Comparison of ENCODE assay signal across 17 cellular contexts in genomic region chr2:50650398-50650810, GRCh38.
"Had no signal": no experiment of that assay in that cellular context is flagged by ENCODE, and none has a peak within 500 bp of the region (broad histone marks: within the 10 kb centered on the region; RNA-seq: fewer than 3 reads in every experiment).

No MANE protein-coding gene starts in this region.

- H3K4me3 ChIP-seq: esophagus squamous epithelium, heart left ventricle, left lung, thoracic aorta had no signal

- H3K27ac ChIP-seq: brain microvascular endothelial cell, heart left ventricle, left lung, parathyroid adenoma, thoracic aorta had no signal

- H3K4me1 ChIP-seq: heart left ventricle, left lung, parathyroid adenoma had no signal

- H3K9ac ChIP-seq: parathyroid adenoma had no signal

- H3K9me3 ChIP-seq: esophagus squamous epithelium, left lung, thoracic aorta had no signal

- FAIRE-seq: islet of Langerhans had no signal

- ATAC-seq: heart left ventricle; left lung; stimulated activated naive CD8-positive, alpha-beta T cell treated with anti-CD3 and anti-CD28 coated beads, Interleukin-15, amount 100 ng/mL, for 72 hours had no signal

- H3K4me1 Mint-ChIP-seq: activated CD4-positive, alpha-beta T cell treated with anti-CD3 and anti-CD28 coated beads, Interleukin-2, amount 10 ng/mL, durations not matched to agents 7 days and 5 days; activated naive CD4-positive, alpha-beta T cell treated with anti-CD3 and anti-CD28 coated beads, Interleukin-2, amount 10 ng/mL, durations not matched to agents 7 days and 5 days; endodermal cell; memory B cell; stimulated activated naive CD8-positive, alpha-beta T cell treated with anti-CD3 and anti-CD28 coated beads, Interleukin-15, amount 100 ng/mL, for 72 hours had no signal

- H3K4me3 Mint-ChIP-seq: activated CD4-positive, alpha-beta T cell treated with anti-CD3 and anti-CD28 coated beads, Interleukin-2, amount 10 ng/mL, durations not matched to agents 7 days and 5 days; activated naive CD4-positive, alpha-beta T cell treated with anti-CD3 and anti-CD28 coated beads, Interleukin-2, amount 10 ng/mL, durations not matched to agents 7 days and 5 days; endodermal cell; memory B cell; stimulated activated naive CD8-positive, alpha-beta T cell treated with anti-CD3 and anti-CD28 coated beads, Interleukin-15, amount 100 ng/mL, for 72 hours; T-helper 1 cell treated with Interleukin-12 subunit alpha and Interleukin-12 subunit beta and Interleukin-4 antibody, amounts not matched to agents 30 μg/mL and 1 μg/mL, for 36 hours had no signal

- H3K36me3 ChIP-seq: brain microvascular endothelial cell, esophagus squamous epithelium, heart left ventricle, left lung, thoracic aorta had no signal

- H3K27me3 Mint-ChIP-seq: activated CD4-positive, alpha-beta T cell treated with anti-CD3 and anti-CD28 coated beads, Interleukin-2, amount 10 ng/mL, durations not matched to agents 7 days and 5 days; activated naive CD4-positive, alpha-beta T cell treated with anti-CD3 and anti-CD28 coated beads, Interleukin-2, amount 10 ng/mL, durations not matched to agents 7 days and 5 days; memory B cell; stimulated activated naive CD8-positive, alpha-beta T cell treated with anti-CD3 and anti-CD28 coated beads, Interleukin-15, amount 100 ng/mL, for 72 hours had no signal

- DNase-seq: activated CD4-positive, alpha-beta T cell treated with anti-CD3 and anti-CD28 coated beads, Interleukin-2, amount 10 ng/mL, durations not matched to agents 7 days and 5 days; activated CD4-positive, CD25-positive, alpha-beta regulatory T cell; activated naive CD4-positive, alpha-beta T cell treated with anti-CD3 and anti-CD28 coated beads, Interleukin-2, amount 10 ng/mL, durations not matched to agents 7 days and 5 days; endodermal cell; esophagus squamous epithelium; heart left ventricle; left lung; retina; stimulated activated CD4-positive, alpha-beta T cell treated with anti-CD3 and anti-CD28 coated beads, Interleukin-4, amount 100 ng/mL, for 4 hours; stimulated activated naive CD8-positive, alpha-beta T cell treated with anti-CD3 and anti-CD28 coated beads, Interleukin-15, amount 100 ng/mL, for 72 hours had no signal

- H2AFZ ChIP-seq: parathyroid adenoma had no signal

- H3K79me2 ChIP-seq: parathyroid adenoma had no signal

- H3K36me3 Mint-ChIP-seq: activated naive CD4-positive, alpha-beta T cell treated with anti-CD3 and anti-CD28 coated beads, Interleukin-2, amount 10 ng/mL, durations not matched to agents 7 days and 5 days had no signal

- H3K27me3 ChIP-seq: brain microvascular endothelial cell, esophagus squamous epithelium, heart left ventricle, left lung had no signal

- H3K27ac Mint-ChIP-seq: activated CD4-positive, alpha-beta T cell treated with anti-CD3 and anti-CD28 coated beads, Interleukin-2, amount 10 ng/mL, durations not matched to agents 7 days and 5 days; activated naive CD4-positive, alpha-beta T cell treated with anti-CD3 and anti-CD28 coated beads, Interleukin-2, amount 10 ng/mL, durations not matched to agents 7 days and 5 days; activated T-helper 2 cell treated with anti-CD3 and anti-CD28 coated beads, Interferon-gamma antibody, Interleukin-2, Interleukin-4, amounts not matched to agents 10 μg/mL and 5 μg/mL and 100 μg/mL, durations not matched to agents 14 hours and 24 hours and 36 hours; endodermal cell; memory B cell; T-helper 1 cell treated with Interleukin-12 subunit alpha and Interleukin-12 subunit beta and Interleukin-4 antibody, amounts not matched to agents 30 μg/mL and 1 μg/mL, for 36 hours had no signal
